14 cellular contexts compared by ENCODE assay signal in genomic region chr7:47322731-47323130, GRCh38.
"Had no signal": no experiment of that assay in that cellular context is flagged by ENCODE, and none has a peak within 500 bp of the region (broad histone marks: within the 10 kb centered on the region; RNA-seq: fewer than 3 reads in every experiment).

No MANE protein-coding gene starts in this region.

- H3K36me3 ChIP-seq: breast epithelium, ovary had no signal

- H3K27ac Mint-ChIP-seq: activated naive CD8-positive, alpha-beta T cell treated with anti-CD3 and anti-CD28 coated beads, Interleukin-2, amount 50 U/mL, for 24 hours; activated T-helper 17 cell treated with anti-CD3 and anti-CD28 coated beads, Interleukin-2, amount 50 U/mL, for 72 hours; stimulated activated memory B cell treated with anti-CD40 and anti-IgM and Interleukin-4, amounts not matched to agents 10 μg/mL and 1 μg/mL and 100 μg/mL, for 72 hours had no signal

- H3K9me3 ChIP-seq: breast epithelium, left lung, ovary, upper lobe of right lung had no signal

- H3K27me3 ChIP-seq: breast epithelium, left lung, ovary, upper lobe of right lung had no signal

- ATAC-seq: activated naive CD8-positive, alpha-beta T cell treated with anti-CD3 and anti-CD28 coated beads, Interleukin-2, amount 50 U/mL, for 24 hours; activated T-helper 17 cell treated with anti-CD3 and anti-CD28 coated beads, Interleukin-2, amount 50 U/mL, for 72 hours; left lung; stimulated activated memory B cell treated with anti-CD40 and anti-IgM and Interleukin-4, amounts not matched to agents 10 μg/mL and 1 μg/mL and 100 μg/mL, for 72 hours; upper lobe of right lung had no signal

- H3K9me3 Mint-ChIP-seq: activated naive CD8-positive, alpha-beta T cell treated with anti-CD3 and anti-CD28 coated beads, Interleukin-2, amount 50 U/mL, for 24 hours; stimulated activated memory B cell treated with anti-CD40 and anti-IgM and Interleukin-4, amounts not matched to agents 10 μg/mL and 1 μg/mL and 100 μg/mL, for 72 hours had no signal

- H3K4me3 Mint-ChIP-seq: activated naive CD8-positive, alpha-beta T cell treated with anti-CD3 and anti-CD28 coated beads, Interleukin-2, amount 50 U/mL, for 24 hours; activated T-helper 17 cell treated with anti-CD3 and anti-CD28 coated beads, Interleukin-2, amount 50 U/mL, for 72 hours; neural crest cell; stimulated activated memory B cell treated with anti-CD40 and anti-IgM and Interleukin-4, amounts not matched to agents 10 μg/mL and 1 μg/mL and 100 μg/mL, for 72 hours had no signal

- DNase-seq: activated CD4-positive, CD25-positive, alpha-beta regulatory T cell treated with anti-CD3 and anti-CD28 coated beads, Interleukin-2, amount 50 U/mL, for 72 hours; activated naive CD4-positive, alpha-beta T cell treated with Interleukin-2 at 50 U/mL for 16 hours; activated naive CD8-positive, alpha-beta T cell treated with anti-CD3 and anti-CD28 coated beads, Interleukin-2, amount 50 U/mL, for 24 hours; activated T-cell treated with anti-CD3 and anti-CD28 coated beads for 4 hours; left lung; mesendoderm; ovary; stimulated activated CD4-positive, alpha-beta T cell treated with anti-CD3 and anti-CD28 coated beads, Interleukin-12 subunit alpha, Interleukin-12 subunit beta, amount 100 ng/mL, for 4 hours; stimulated activated CD4-positive, alpha-beta T cell treated with anti-CD3 and anti-CD28 coated beads, Interleukin-2, amount 100 ng/mL, for 24 hours; upper lobe of right lung had no signal

- H3K27me3 Mint-ChIP-seq: activated naive CD8-positive, alpha-beta T cell treated with anti-CD3 and anti-CD28 coated beads, Interleukin-2, amount 50 U/mL, for 24 hours; stimulated activated memory B cell treated with anti-CD40 and anti-IgM and Interleukin-4, amounts not matched to agents 10 μg/mL and 1 μg/mL and 100 μg/mL, for 72 hours had no signal

- H3K27ac ChIP-seq: breast epithelium, left lung, ovary, upper lobe of right lung had no signal

- H3K4me1 Mint-ChIP-seq: activated T-helper 17 cell treated with anti-CD3 and anti-CD28 coated beads, Interleukin-2, amount 50 U/mL, for 72 hours; stimulated activated memory B cell treated with anti-CD40 and anti-IgM and Interleukin-4, amounts not matched to agents 10 μg/mL and 1 μg/mL and 100 μg/mL, for 72 hours had no signal

- H3K4me3 ChIP-seq: breast epithelium, left lung, ovary, upper lobe of right lung had no signal
